Comparison of ENCODE assay signal across 1 cellular context in genomic region chr13:27968316-27969072, GRCh38.
TF ChIP-seq lines count a peak whose summit lies in the region.

No MANE protein-coding gene starts in this region.

TF ChIP-seq in endothelial cell of umbilical vein, 7 proteins besides CTCF, POLR2A, EP300 and RAD21 (continued from another document):
- TF ChIP-seq FOS (IDR thresholded peaks at IDR 0.05; ENCODE audit: borderline replicate concordance, insufficient read depth, low read length) = no peak
- peak; percentile 71 for TF ChIP-seq EZH2 (IDR thresholded peaks at IDR 0.05; ENCODE audit: borderline replicate concordance, low read depth, low read length, severe bottlenecking)
TF ChIP-seq in endothelial cell of umbilical vein: peak in this region for 1.
